In the genomic region with DNA sequence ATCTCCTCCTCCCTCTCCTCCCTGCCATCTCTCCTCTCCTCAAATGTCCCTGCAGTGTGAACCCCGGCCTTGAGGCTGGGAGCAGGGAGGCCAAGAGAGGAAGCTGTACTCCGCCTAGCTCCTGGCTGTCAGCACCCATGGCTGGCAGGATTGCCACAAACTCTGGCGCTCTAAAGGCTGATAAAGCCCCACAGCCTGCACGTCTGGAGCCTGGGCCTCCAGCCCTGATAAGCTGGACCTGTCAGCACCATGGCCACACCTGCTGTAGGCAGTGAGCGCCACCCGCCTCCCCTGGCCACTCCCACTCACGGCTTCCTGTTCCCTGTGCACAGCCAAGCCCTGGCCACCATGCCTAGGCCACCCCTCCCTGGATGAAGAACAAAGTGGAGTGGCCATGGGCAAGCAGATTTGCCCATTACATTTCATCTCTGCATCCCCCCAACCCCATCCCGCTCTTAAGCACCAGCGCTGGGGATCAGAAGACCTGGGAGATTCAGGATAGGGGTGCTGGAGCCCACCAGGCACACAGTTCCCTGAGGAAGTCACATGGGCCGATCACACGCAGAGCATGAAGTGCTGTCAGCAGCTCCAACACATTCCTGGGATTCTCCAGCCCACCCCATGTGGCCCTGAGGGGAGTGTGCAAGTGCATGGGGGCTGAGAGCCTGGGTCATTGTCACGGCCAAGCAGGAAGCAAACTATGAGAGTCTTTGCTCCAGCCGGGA, we compare ENCODE assay signal across 13 cellular contexts. TPM values are rescaled to one million over a fixed set of nuclear protein-coding genes. Genes with fewer than 3 reads are reported as not detected.
DNase-seq lines count a peak whose midpoint lies in the region; ATAC-seq and TF ChIP-seq lines count a peak whose summit lies in the region.
"Had no signal": no experiment of that assay in that cellular context is flagged by ENCODE, and none has a peak within 500 bp of the region (broad histone marks: within the 10 kb centered on the region; RNA-seq: fewer than 3 reads in every experiment).

No MANE protein-coding gene starts in this region.

- POLR2A ChIA-PET in CD8-positive, alpha-beta memory T cell (lab: Charles Lee), result no interaction called here
- POLR2A ChIA-PET in HEK293T (lab: Yijun Ruan, JAX), result no interaction called here

- no peaks in the 10 kb centered on the region for H3K27me3 ChIP-seq in CD8-positive, alpha-beta memory T cell (ENCODE audit: insufficient read depth, low read length, poor library complexity, severe bottlenecking)
- H3K27me3 ChIP-seq in WERI-Rb-1 (ENCODE audit: insufficient read depth, low read depth, severe bottlenecking) (no peaks in the 10 kb centered on the region), left lung (no peaks in the 10 kb centered on the region), mammary epithelial cell (ENCODE audit: insufficient read depth, low read length) (no peaks in the 10 kb centered on the region)

- no peaks in the 10 kb centered on the region for H4K20me1 ChIP-seq in mammary epithelial cell (ENCODE audit: insufficient read depth, low read length)

- no peaks in the 10 kb centered on the region for H3K79me2 ChIP-seq in mammary epithelial cell (ENCODE audit: insufficient read depth, low read length)

- no peaks in the 10 kb centered on the region for H3K9me3 ChIP-seq in CD8-positive, alpha-beta memory T cell (ENCODE audit: low read length)
- H3K9me3 ChIP-seq in WERI-Rb-1 (ENCODE audit: severe bottlenecking) (peaks cover 4% of the 10 kb centered on the region), left lung (no peaks in the 10 kb centered on the region), mammary epithelial cell (replicated peaks; ENCODE audit: insufficient read depth, low read length) (no peaks in the 10 kb centered on the region)

- in situ Hi-C loops in mammary epithelial cell (cut with MboI; ENCODE audit: low sequenced_read_pairs in 2 of 2), result no loop called here

- H3K9me3 Mint-ChIP-seq in CD8-positive, alpha-beta memory T cell, result no peaks in the 10 kb centered on the region
- H3K9me3 Mint-ChIP-seq in stimulated activated memory B cell treated with anti-CD40 and anti-IgM and Interleukin-4, amounts not matched to agents 10 μg/mL and 1 μg/mL and 100 μg/mL, for 72 hours, result no peaks in the 10 kb centered on the region
- H3K9me3 Mint-ChIP-seq: CD8-positive, alpha-beta T cell had no signal

- H3K36me3 Mint-ChIP-seq in CD8-positive, alpha-beta memory T cell, result no peaks in the 10 kb centered on the region
- no peaks in the 10 kb centered on the region for H3K36me3 Mint-ChIP-seq in stimulated activated memory B cell treated with anti-CD40 and anti-IgM and Interleukin-4, amounts not matched to agents 10 μg/mL and 1 μg/mL and 100 μg/mL, for 72 hours
- H3K36me3 Mint-ChIP-seq: CD8-positive, alpha-beta T cell had no signal

- H3K9ac ChIP-seq in mammary epithelial cell (ENCODE audit: insufficient read depth, low read length), result no peak overlapping the region

- peak; percentile 87 for ATAC-seq in left lung
- ATAC-seq in stimulated activated memory B cell treated with anti-CD40 and anti-IgM and Interleukin-4, amounts not matched to agents 10 μg/mL and 1 μg/mL and 100 μg/mL, for 72 hours, result no peak
- ATAC-seq: CD8-positive, alpha-beta T cell had no signal

- no peak overlapping the region for H3K4me3 ChIP-seq in CD8-positive, alpha-beta memory T cell (ENCODE audit: low read length)
- H3K4me3 ChIP-seq in WERI-Rb-1 (ENCODE audit: low read depth, low read length), result no peak overlapping the region
- no peak overlapping the region for H3K4me3 ChIP-seq in left lung
- no peak overlapping the region for H3K4me3 ChIP-seq in mammary epithelial cell (replicated peaks in 1 of 3; ENCODE audit: insufficient read depth in 1 of 3, low read depth in 2 of 3, low read length in 3 of 3)
- H3K4me3 ChIP-seq: SK-N-MC had no signal

- intact Hi-C loops in left lung (cut with DNase I), result no loop called here
- intact Hi-C loops in mammary epithelial cell (cut with micrococcal nuclease), result no loop called here

- no peaks in the 10 kb centered on the region for H3K4me1 ChIP-seq in CD8-positive, alpha-beta memory T cell (ENCODE audit: insufficient read depth, low read length)
- peaks cover 0 to 5% of the 10 kb centered on the region in 2 donors for H3K4me1 ChIP-seq in left lung
- H3K4me1 ChIP-seq in mammary epithelial cell (ENCODE audit: insufficient read depth, low read length), result no peaks in the 10 kb centered on the region

- no TSS peak for BruUV-seq in mammary epithelial cell (replicated peaks; lab: Mats Ljungman, UMichigan)

- H3K27ac Mint-ChIP-seq in CD8-positive, alpha-beta memory T cell, result no peak overlapping the region
- no peak overlapping the region for H3K27ac Mint-ChIP-seq in stimulated activated memory B cell treated with anti-CD40 and anti-IgM and Interleukin-4, amounts not matched to agents 10 μg/mL and 1 μg/mL and 100 μg/mL, for 72 hours
- H3K27ac Mint-ChIP-seq: CD8-positive, alpha-beta T cell had no signal

- CTCF ChIA-PET in CD8-positive, alpha-beta memory T cell (lab: Charles Lee), result no interaction called here
- CTCF ChIA-PET in mammary epithelial cell (lab: Charles Lee; ENCODE audit: low non-redundant PET), result no interaction called here
- CTCF ChIA-PET in HEK293T (lab: Yijun Ruan, JAX), result interaction anchor here (1.2 kb wide), 1 partner anchor 11 kb away, joined by 4 read pairs; no protein-coding TSS in a partner anchor

- 42% methylated on average over 9 of the region's 13 CpGs for WGBS in mammary epithelial cell (ENCODE audit: low coverage, missing lambda C conversion rate)

- H2AFZ ChIP-seq in mammary epithelial cell (ENCODE audit: low read depth, low read length), result no peak overlapping the region

- no peaks in the 10 kb centered on the region for H3K36me3 ChIP-seq in CD8-positive, alpha-beta memory T cell (ENCODE audit: insufficient read depth, low read length)
- H3K36me3 ChIP-seq in WERI-Rb-1 (no peaks in the 10 kb centered on the region), left lung (no peaks in the 10 kb centered on the region), mammary epithelial cell (ENCODE audit: insufficient read depth, low read length) (no peaks in the 10 kb centered on the region)

- H3K4me2 ChIP-seq in mammary epithelial cell (ENCODE audit: insufficient read depth, low read depth, low read length), result no peak overlapping the region

- peak overlapping the region; percentile 57 for H3K27ac ChIP-seq in CD8-positive, alpha-beta memory T cell (ENCODE audit: low read depth, low read length)
- H3K27ac ChIP-seq in WERI-Rb-1, result no peak overlapping the region; the same call in none of the 2 replicates
- no peak overlapping the region for H3K27ac ChIP-seq in left lung
- H3K27ac ChIP-seq in mammary epithelial cell (ENCODE audit: insufficient read depth, low read depth, low read length), result no peak overlapping the region
- H3K27ac ChIP-seq: SK-N-MC had no signal

- no peaks in the 10 kb centered on the region for H3K4me1 Mint-ChIP-seq in CD8-positive, alpha-beta memory T cell
- no peaks in the 10 kb centered on the region for H3K4me1 Mint-ChIP-seq in stimulated activated memory B cell treated with anti-CD40 and anti-IgM and Interleukin-4, amounts not matched to agents 10 μg/mL and 1 μg/mL and 100 μg/mL, for 72 hours

- peaks cover 16 to 42% of the 10 kb centered on the region in 2 donors for H3K27me3 Mint-ChIP-seq in CD8-positive, alpha-beta memory T cell
- peaks cover 45% of the 10 kb centered on the region for H3K27me3 Mint-ChIP-seq in stimulated activated memory B cell treated with anti-CD40 and anti-IgM and Interleukin-4, amounts not matched to agents 10 μg/mL and 1 μg/mL and 100 μg/mL, for 72 hours

- no peak overlapping the region for H3K4me3 Mint-ChIP-seq in CD8-positive, alpha-beta memory T cell
- no peak overlapping the region for H3K4me3 Mint-ChIP-seq in stimulated activated memory B cell treated with anti-CD40 and anti-IgM and Interleukin-4, amounts not matched to agents 10 μg/mL and 1 μg/mL and 100 μg/mL, for 72 hours
- H3K4me3 Mint-ChIP-seq: CD8-positive, alpha-beta T cell had no signal

- dilution Hi-C loops in mammary epithelial cell (cut with HindIII; ENCODE audit: low sequenced_read_pairs), result no loop called here

- no peak for DNase-seq in CD8-positive, alpha-beta memory T cell
- DNase-seq in M059J (ENCODE audit: low read depth) (peak; percentile 22), WERI-Rb-1 (peak; percentile 80), left lung (peak in 1 of 2 donors; percentile 84), mammary epithelial cell (no peak), HEK293T (ENCODE audit: extremely low spot score) (no peak), cerebellum (ENCODE audit: low spot score) (no peak)
- DNase-seq: activated CD8-positive, alpha-beta memory T cell treated with anti-CD3 and anti-CD28 coated beads, Interleukin-2, amount 50 U/mL, for 4 hours; CD8-positive, alpha-beta T cell; cerebellar nuclear complex had no signal

- TF ChIP-seq CTCF in WERI-Rb-1 (IDR thresholded peaks at IDR 0.05; ENCODE audit: low read depth, low read length), result no peak
- no peak for TF ChIP-seq CTCF in left lung (IDR thresholded peaks at IDR 0.05)
- TF ChIP-seq CTCF in mammary epithelial cell (conservative IDR thresholded peaks at IDR 0.05 in 1 of 2, IDR thresholded peaks at IDR 0.05 in 1 of 2; ENCODE audit: extremely low read depth in 1 of 2, insufficient read depth in 1 of 2, low read depth in 1 of 2, low read length in 2 of 2), result no peak

TF ChIP-seq in HEK293T, 16 proteins besides CTCF, POLR2A, EP300 and RAD21 (continues in another document):
- TF ChIP-seq CTBP1 (IDR thresholded peaks at IDR 0.05; ENCODE audit: borderline replicate concordance), result no peak

RNA-seq across cellular contexts. Expression of gene NPPB, which starts 24.2 kb away (rescaled TPM):
- total RNA-seq in CD8-positive, alpha-beta memory T cell, result not detected
- not detected for polyA plus RNA-seq in CD8-positive, alpha-beta memory T cell
- total RNA-seq in M059J (2014; rRNA removed; shearing (Covaris generic)), result 7.0 and 20.0 TPM in 2 replicates
- not detected for total RNA-seq in left lung
- under 1 TPM in 1 of 2 donors, not detected in 1; 0.17 TPM for total RNA-seq in mammary epithelial cell
- polyA plus RNA-seq in mammary epithelial cell, result not detected
- polyA minus RNA-seq in mammary epithelial cell, result not detected
- not detected for total RNA-seq in cerebellum
- total RNA-seq: CD8-positive, alpha-beta T cell; omental fat pad had no signal

RNA-seq across cellular contexts. Expression of gene NPPA, which starts 35.4 kb away (rescaled TPM):
- total RNA-seq in CD8-positive, alpha-beta memory T cell, result not detected
- not detected for polyA plus RNA-seq in CD8-positive, alpha-beta memory T cell
- not detected in 2 replicates for total RNA-seq in M059J (2014; rRNA removed; shearing (Covaris generic))
- total RNA-seq in left lung, result 1 to 10 TPM; 1.6 to 2.7 TPM
- not detected for total RNA-seq in mammary epithelial cell
- not detected for polyA plus RNA-seq in mammary epithelial cell
- not detected for polyA minus RNA-seq in mammary epithelial cell
- total RNA-seq in cerebellum, result 0.45 TPM
- total RNA-seq: CD8-positive, alpha-beta T cell; omental fat pad had no signal

RNA-seq across cellular contexts. Expression of gene KIAA2013, which starts 43.3 kb away (rescaled TPM):
- 10 to 100 TPM; 31.3 to 33.9 TPM for total RNA-seq in CD8-positive, alpha-beta memory T cell
- polyA plus RNA-seq in CD8-positive, alpha-beta memory T cell, result 63.2 TPM
- 78.4 and 109 TPM in 2 replicates for total RNA-seq in M059J (2014; rRNA removed; shearing (Covaris generic))
- 10 to 100 TPM; 42.9 to 43.3 TPM for total RNA-seq in left lung
- 10 to 100 TPM; 35.1 to 72.3 TPM for total RNA-seq in mammary epithelial cell
- 61.9 TPM for polyA plus RNA-seq in mammary epithelial cell
- 35.6 TPM for polyA minus RNA-seq in mammary epithelial cell
- 17.2 TPM for total RNA-seq in cerebellum

RNA-seq across cellular contexts. Expression of gene PLOD1, which starts 51.5 kb away (rescaled TPM):
- 10 to 100 TPM; 25.8 to 31.0 TPM for total RNA-seq in CD8-positive, alpha-beta memory T cell
- 9.4 TPM for polyA plus RNA-seq in CD8-positive, alpha-beta memory T cell
- total RNA-seq in M059J (2014; rRNA removed; shearing (Covaris generic)), result 157 and 205 TPM in 2 replicates
- 100 to 1,000 TPM; 114 to 159 TPM for total RNA-seq in left lung
- total RNA-seq in mammary epithelial cell, result 100 to 1,000 TPM; 107 to 197 TPM
- polyA plus RNA-seq in mammary epithelial cell, result 189 TPM
- 128 TPM for polyA minus RNA-seq in mammary epithelial cell
- 24.5 TPM for total RNA-seq in cerebellum

Comparison
In these comparisons a context has a peak if more than half of its experiments do, and no peak if none do; other contexts are left out.
1. DNase-seq: peak in M059J (single experiment) and WERI-Rb-1 (single experiment); none in CD8-positive, alpha-beta memory T cell (0 of 5), mammary epithelial cell (single experiment), HEK293T (single experiment) and cerebellum (single experiment).